ENCODE assay signal across 15 cellular contexts in genomic region chr2:228731517-228731916, GRCh38.
DNase-seq lines count a peak whose midpoint lies in the region; ATAC-seq and TF ChIP-seq lines count a peak whose summit lies in the region.
"Had no signal": no experiment of that assay in that cellular context is flagged by ENCODE, and none has a peak within 500 bp of the region (broad histone marks: within the 10 kb centered on the region; RNA-seq: fewer than 3 reads in every experiment).

No MANE protein-coding gene starts in this region.

- DNase-seq in ACHN, result peak; percentile 79
- peak; percentile 30 for DNase-seq in HS-27A (ENCODE audit: low read depth)
- DNase-seq in body of pancreas, result peak in 1 of 4 donors; percentile 6
- peak; percentile 66 for DNase-seq in islet precursor cell
- DNase-seq in GM20000 (ENCODE audit: low spot score), result no peak
- no peak for DNase-seq in SJCRH30
- no peak for DNase-seq in psoas muscle
- DNase-seq: activated CD8-positive, alpha-beta T cell treated with anti-CD3 and anti-CD28 coated beads, Interleukin-2, amount 10 ng/mL, durations not matched to agents 7 days and 5 days; activated naive CD4-positive, alpha-beta T cell treated with anti-CD3 and anti-CD28 coated beads, Interleukin-2, amount 50 U/mL, for 16 hours; dorsolateral prefrontal cortex; NCI-H1694 treated with DMSO at 0.1 percent for 48 hours; T-helper 1 cell; upper lobe of left lung had no signal

- H3K4me1 ChIP-seq in body of pancreas (no peaks in the 10 kb centered on the region), SJCRH30 (0 out of 2 replicates have a peak, but pooled peaks cover 7% of the 10 kb centered on the region), psoas muscle (no peaks in the 10 kb centered on the region)
- H3K4me1 ChIP-seq: upper lobe of left lung had no signal

- ATAC-seq in body of pancreas (peak; percentile 12), psoas muscle (no peak), GM21381 (IDR thresholded peaks at IDR 0.05; ENCODE audit: unreplicated experiment) (no peak)
- ATAC-seq: activated CD8-positive, alpha-beta T cell treated with anti-CD3 and anti-CD28 coated beads, Interleukin-2, amount 10 ng/mL, durations not matched to agents 7 days and 5 days; sciatic nerve had no signal

- TF ChIP-seq POLR2A in body of pancreas (IDR thresholded peaks at IDR 0.05), result no peak

- H3K9me3 ChIP-seq in body of pancreas (peaks cover 0 to 7% (median 0%) of the 10 kb centered on the region in 3 donors), SJCRH30 (replicated peaks) (no peaks in the 10 kb centered on the region), psoas muscle (no peaks in the 10 kb centered on the region)
- H3K9me3 ChIP-seq: upper lobe of left lung had no signal

- intact Hi-C loops in body of pancreas (cut with DNase I) (no loop called here), psoas muscle (cut with DNase I) (no loop called here)

- TF ChIP-seq CTCF in body of pancreas (IDR thresholded peaks at IDR 0.05) (no peak), GM20000 (IDR thresholded peaks at IDR 0.05; ENCODE audit: extremely low read depth, missing control alignments) (no peak), psoas muscle (IDR thresholded peaks at IDR 0.05) (no peak)

- H3K27me3 ChIP-seq in body of pancreas, result no peaks in the 10 kb centered on the region
- no peaks in the 10 kb centered on the region; the same call in 1 of the 2 replicates for H3K27me3 ChIP-seq in SJCRH30
- no peaks in the 10 kb centered on the region for H3K27me3 ChIP-seq in psoas muscle (ENCODE audit: insufficient read depth in 3 of 3, low read length in 2 of 3)
- H3K27me3 ChIP-seq: dorsolateral prefrontal cortex, upper lobe of left lung had no signal

- H3K27ac ChIP-seq in body of pancreas, result no peak overlapping the region
- no peak overlapping the region for H3K27ac ChIP-seq in SJCRH30
- H3K27ac ChIP-seq in psoas muscle, result no peak overlapping the region
- H3K27ac ChIP-seq: dorsolateral prefrontal cortex, upper lobe of left lung had no signal

- H3K36me3 ChIP-seq in body of pancreas (replicated peaks in 1 of 2; ENCODE audit: insufficient read depth in 1 of 2, low read depth in 2 of 2), result no peaks in the 10 kb centered on the region
- no peaks in the 10 kb centered on the region for H3K36me3 ChIP-seq in SJCRH30
- H3K36me3 ChIP-seq in psoas muscle (ENCODE audit: insufficient read depth in 1 of 2, low read depth in 1 of 2), result no peaks in the 10 kb centered on the region
- H3K36me3 ChIP-seq: upper lobe of left lung had no signal

- H3K4me3 ChIP-seq in body of pancreas, result no peak overlapping the region
- no peak overlapping the region for H3K4me3 ChIP-seq in SJCRH30
- no peak overlapping the region for H3K4me3 ChIP-seq in psoas muscle
- H3K4me3 ChIP-seq: dorsolateral prefrontal cortex, upper lobe of left lung had no signal

- in situ Hi-C loops in ACHN (cut with HindIII; ENCODE audit: low pct_ligation_motif_present, low pct_unique_long_range_greater_than_20kb, low sequenced_read_pairs), result no loop called here

Comparison
In these comparisons a context has a peak if more than half of its experiments do, and no peak if none do; other contexts are left out.
1. DNase-seq: peak in ACHN (single experiment), HS-27A (single experiment) and islet precursor cell (single experiment); none in GM20000 (single experiment), SJCRH30 (0 of 2) and psoas muscle (0 of 2).